Comparison of ENCODE assay signal across 1 cellular context in the genomic region with DNA sequence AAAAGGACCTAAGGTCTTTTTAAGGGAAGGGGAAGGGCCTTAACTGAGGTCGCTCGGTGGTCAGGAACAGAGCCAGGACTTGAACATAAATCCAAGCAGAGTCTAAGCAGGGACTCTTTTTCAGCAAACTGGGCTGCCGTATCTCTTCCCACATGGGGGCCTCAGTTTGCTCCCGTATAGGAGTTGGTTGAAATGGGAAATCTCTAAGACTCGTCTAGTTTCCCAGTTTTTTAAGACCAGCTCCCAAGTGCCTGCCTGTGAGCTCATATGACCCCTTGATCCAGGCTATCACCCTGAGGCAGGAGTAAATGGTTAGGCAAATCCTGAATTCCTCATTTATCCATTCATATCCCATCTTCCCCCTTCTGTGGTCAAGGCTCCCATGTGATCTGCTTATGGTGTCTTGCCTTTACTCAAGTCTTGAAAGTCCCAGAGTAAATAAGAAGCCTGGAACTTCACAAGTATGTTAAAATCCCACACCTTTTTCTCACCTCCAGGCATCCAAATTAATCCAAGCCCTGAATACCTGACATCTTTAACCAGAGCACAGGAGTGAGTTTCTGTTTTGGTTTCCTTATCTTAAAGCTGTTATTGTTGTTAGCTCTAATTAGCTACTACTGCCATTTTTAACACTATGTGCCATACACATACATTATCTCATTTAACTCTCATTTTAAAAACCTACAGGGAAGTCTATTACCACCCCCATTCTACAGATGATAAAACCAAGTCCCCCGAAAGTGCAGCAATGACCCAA.
TF ChIP-seq lines count a peak whose summit lies in the region.

No MANE protein-coding gene starts in this region.

TF ChIP-seq in GM12878, 131 proteins besides CTCF, POLR2A, EP300 and RAD21:
- peak; percentile 29; the same call in 1 of the 2 replicates for TF ChIP-seq MTA2 (IDR thresholded peaks at IDR 0.05; ENCODE audit: low read depth)
- TF ChIP-seq TCF7 (IDR thresholded peaks at IDR 0.05; ENCODE audit: borderline replicate concordance) = no peak
- TF ChIP-seq, protein P1, sequence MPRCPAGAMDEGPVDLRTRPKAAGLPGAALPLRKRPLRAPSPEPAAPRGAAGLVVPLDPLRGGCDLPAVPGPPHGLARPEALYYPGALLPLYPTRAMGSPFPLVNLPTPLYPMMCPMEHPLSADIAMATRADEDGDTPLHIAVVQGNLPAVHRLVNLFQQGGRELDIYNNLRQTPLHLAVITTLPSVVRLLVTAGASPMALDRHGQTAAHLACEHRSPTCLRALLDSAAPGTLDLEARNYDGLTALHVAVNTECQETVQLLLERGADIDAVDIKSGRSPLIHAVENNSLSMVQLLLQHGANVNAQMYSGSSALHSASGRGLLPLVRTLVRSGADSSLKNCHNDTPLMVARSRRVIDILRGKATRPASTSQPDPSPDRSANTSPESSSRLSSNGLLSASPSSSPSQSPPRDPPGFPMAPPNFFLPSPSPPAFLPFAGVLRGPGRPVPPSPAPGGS (IDR thresholded peaks at IDR 0.05; ENCODE audit: borderline replicate concordance, insufficient read depth, low read depth, low read length, poor library complexity, severe bottlenecking) = no peak
- peak in 1 of 2 experiments; percentile 15; a peak in 1 of 4 replicates for TF ChIP-seq IKZF2 (IDR thresholded peaks at IDR 0.05)
- no peak for TF ChIP-seq SREBF1 (IDR thresholded peaks at IDR 0.05; ENCODE audit: low read length)
- no peak for TF ChIP-seq CBFB (IDR thresholded peaks at IDR 0.05; ENCODE audit: low read depth)
- no peak for TF ChIP-seq SMC3 (IDR thresholded peaks at IDR 0.05; ENCODE audit: borderline replicate concordance, low read length)
TF ChIP-seq in GM12878: peak in this region for 2.
